31 cellular contexts compared by ENCODE assay signal in genomic region chr16:57732683-57733082, GRCh38. TPM values are rescaled to one million over a fixed set of nuclear protein-coding genes. Genes with fewer than 3 reads are reported as not detected.
A peak's percentile ranks its signal among the peaks of the same experiment; 100 is the strongest.
DNase-seq lines count a peak whose midpoint lies in the region; ATAC-seq and TF ChIP-seq lines count a peak whose summit lies in the region.
"Had no signal": no experiment of that assay in that cellular context is flagged by ENCODE, and none has a peak within 500 bp of the region (broad histone marks: within the 10 kb centered on the region; RNA-seq: fewer than 3 reads in every experiment).

No MANE protein-coding gene starts in this region.

- H3K27me3 Mint-ChIP-seq in activated CD4-positive, alpha-beta T cell treated with anti-CD3 and anti-CD28 coated beads for 36 hours = no peaks in the 10 kb centered on the region
- peaks cover 6% of the 10 kb centered on the region for H3K27me3 Mint-ChIP-seq in CD4-positive, CD25-positive, alpha-beta regulatory T cell
- peaks cover 2% of the 10 kb centered on the region for H3K27me3 Mint-ChIP-seq in activated naive CD8-positive, alpha-beta T cell treated with anti-CD3 and anti-CD28 coated beads, Interleukin-2, amount 50 U/mL, for 24 hours
- H3K27me3 Mint-ChIP-seq in natural killer cell treated with Interleukin-12 subunit alpha and Interleukin-12 subunit beta and Interleukin-15 and Interleukin-18, amount 100 ng/mL, for 72 hours = no peaks in the 10 kb centered on the region
- H3K27me3 Mint-ChIP-seq: stimulated activated naive B cell treated with anti-CD40 and anti-IgM and Interleukin-4, amounts not matched to agents 10 μg/mL and 1 μg/mL and 100 μg/mL, for 72 hours; T-helper 17 cell had no signal

- H3K27me3 ChIP-seq in CD4-positive, CD25-positive, alpha-beta regulatory T cell (ENCODE audit: control insufficient read depth, insufficient read depth, low read length) = no peaks in the 10 kb centered on the region
- no peaks in the 10 kb centered on the region for H3K27me3 ChIP-seq in gastroesophageal sphincter
- H3K27me3 ChIP-seq: body of pancreas, colonic mucosa, heart right ventricle, suprapubic skin had no signal

- no peak for TF ChIP-seq EP300 in gastroesophageal sphincter (IDR thresholded peaks at IDR 0.05)

- peaks cover 20% of the 10 kb centered on the region for H3K4me1 Mint-ChIP-seq in activated CD4-positive, alpha-beta T cell treated with anti-CD3 and anti-CD28 coated beads for 36 hours
- H3K4me1 Mint-ChIP-seq in CD4-positive, CD25-positive, alpha-beta regulatory T cell = peaks cover 0 to 38% (median 15%) of the 10 kb centered on the region in 4 donors
- H3K4me1 Mint-ChIP-seq in activated naive CD8-positive, alpha-beta T cell treated with anti-CD3 and anti-CD28 coated beads, Interleukin-2, amount 50 U/mL, for 24 hours = peaks cover 33% of the 10 kb centered on the region
- H3K4me1 Mint-ChIP-seq in natural killer cell treated with Interleukin-12 subunit alpha and Interleukin-12 subunit beta and Interleukin-15 and Interleukin-18, amount 100 ng/mL, for 72 hours (ENCODE audit: low read depth in 2 of 2) = peaks cover 21 to 30% of the 10 kb centered on the region in 2 donors

- TF ChIP-seq POLR2A in gastroesophageal sphincter (IDR thresholded peaks at IDR 0.05) = no peak

- no peak overlapping the region for H3K27ac Mint-ChIP-seq in activated CD4-positive, alpha-beta T cell treated with anti-CD3 and anti-CD28 coated beads for 36 hours
- H3K27ac Mint-ChIP-seq in CD4-positive, CD25-positive, alpha-beta regulatory T cell = no peak overlapping the region
- no peak overlapping the region for H3K27ac Mint-ChIP-seq in activated naive CD8-positive, alpha-beta T cell treated with anti-CD3 and anti-CD28 coated beads, Interleukin-2, amount 50 U/mL, for 24 hours
- peak overlapping the region in 1 of 2 donors; percentile 67 for H3K27ac Mint-ChIP-seq in natural killer cell treated with Interleukin-12 subunit alpha and Interleukin-12 subunit beta and Interleukin-15 and Interleukin-18, amount 100 ng/mL, for 72 hours
- H3K27ac Mint-ChIP-seq: T-helper 17 cell had no signal

- H3K9me3 ChIP-seq in CD4-positive, CD25-positive, alpha-beta regulatory T cell (ENCODE audit: control insufficient read depth in 2 of 2, low read length in 2 of 2) = no peaks in the 10 kb centered on the region
- H3K9me3 ChIP-seq in gastroesophageal sphincter = no peaks in the 10 kb centered on the region
- H3K9me3 ChIP-seq: body of pancreas, colonic mucosa, suprapubic skin had no signal

- intact Hi-C loops in activated CD4-positive, alpha-beta T cell treated with anti-CD3 and anti-CD28 coated beads for 36 hours (cut with DNase I, micrococcal nuclease) = loop anchor here in 1 of 2 experiments (10.0 kb wide), 1 partner anchor 1308 kb away; the partner anchor contains the start of gene AMFR

- ATAC-seq in activated CD4-positive, alpha-beta T cell treated with anti-CD3 and anti-CD28 coated beads for 36 hours = no peak
- ATAC-seq in CD4-positive, CD25-positive, alpha-beta regulatory T cell (ENCODE audit: low read depth in 2 of 2) = no peak
- ATAC-seq in activated naive CD8-positive, alpha-beta T cell treated with anti-CD3 and anti-CD28 coated beads, Interleukin-2, amount 50 U/mL, for 24 hours = no peak
- no peak for ATAC-seq in natural killer cell treated with Interleukin-12 subunit alpha and Interleukin-12 subunit beta and Interleukin-15 and Interleukin-18, amount 100 ng/mL, for 72 hours
- no peak for ATAC-seq in GM21737 (IDR thresholded peaks at IDR 0.05; ENCODE audit: unreplicated experiment)
- ATAC-seq in gastroesophageal sphincter = no peak
- ATAC-seq: body of pancreas; heart right ventricle; left cardiac atrium; stimulated activated naive B cell treated with anti-CD40 and anti-IgM and Interleukin-4, amounts not matched to agents 10 μg/mL and 1 μg/mL and 100 μg/mL, for 72 hours; T-helper 17 cell had no signal

- POLR2A ChIA-PET in activated CD4-positive, alpha-beta T cell treated with anti-CD3 and anti-CD28 coated beads for 36 hours (lab: Charles Lee) = no interaction called here

- WGBS in gastroesophageal sphincter (ENCODE audit: low coverage in 1 of 2), 2 donors = 0 to 73% methylated on average over 1 to 2 of the region's 2 CpGs

- no peak overlapping the region for H3K4me3 ChIP-seq in CD4-positive, CD25-positive, alpha-beta regulatory T cell (ENCODE audit: low read depth, low read length)
- no peak overlapping the region for H3K4me3 ChIP-seq in gastroesophageal sphincter
- H3K4me3 ChIP-seq: body of pancreas, colonic mucosa, heart right ventricle, suprapubic skin had no signal

- peaks cover 10% of the 10 kb centered on the region for H3K9me3 Mint-ChIP-seq in activated CD4-positive, alpha-beta T cell treated with anti-CD3 and anti-CD28 coated beads for 36 hours (ENCODE audit: low read depth)
- H3K9me3 Mint-ChIP-seq in CD4-positive, CD25-positive, alpha-beta regulatory T cell = peaks cover 0 to 6% (median 0%) of the 10 kb centered on the region in 7 donors
- peaks cover 12% of the 10 kb centered on the region for H3K9me3 Mint-ChIP-seq in activated naive CD8-positive, alpha-beta T cell treated with anti-CD3 and anti-CD28 coated beads, Interleukin-2, amount 50 U/mL, for 24 hours
- H3K9me3 Mint-ChIP-seq in natural killer cell treated with Interleukin-12 subunit alpha and Interleukin-12 subunit beta and Interleukin-15 and Interleukin-18, amount 100 ng/mL, for 72 hours = no peaks in the 10 kb centered on the region

- peaks cover 23% of the 10 kb centered on the region for H3K4me1 ChIP-seq in CD4-positive, CD25-positive, alpha-beta regulatory T cell (ENCODE audit: control insufficient read depth, insufficient read depth, low read length, poor library complexity, severe bottlenecking)
- H3K4me1 ChIP-seq in gastroesophageal sphincter = peaks cover 0 to 25% (median 15%) of the 10 kb centered on the region in 3 donors

- TF ChIP-seq CTCF in gastroesophageal sphincter (IDR thresholded peaks at IDR 0.05) = no peak

- no peak for DNase-seq in activated CD4-positive, alpha-beta T cell treated with anti-CD3 and anti-CD28 coated beads for 36 hours
- no peak for DNase-seq in activated CD4-positive, alpha-beta T cell treated with anti-CD3 and anti-CD28 coated beads for 48 hours
- DNase-seq in CD4-positive, CD25-positive, alpha-beta regulatory T cell = no peak
- DNase-seq in activated naive CD8-positive, alpha-beta T cell treated with anti-CD3 and anti-CD28 coated beads, Interleukin-2, amount 50 U/mL, for 24 hours = no peak
- DNase-seq in natural killer cell treated with Interleukin-12 subunit alpha and Interleukin-12 subunit beta and Interleukin-15 and Interleukin-18, amount 100 ng/mL, for 72 hours (ENCODE audit: low spot score) = no peak
- DNase-seq in NCI-H748 treated with DMSO at 0.1 percent for 48 hours (lab: John Stamatoyannopoulos, UW) = no peak
- DNase-seq: activated CD4-positive, alpha-beta T cell treated with anti-CD3 and anti-CD28 coated beads, Interleukin-2, amount 50 U/mL, for 4 hours; body of pancreas; colonic mucosa; COR-L47; DND-41; effector memory CD4-positive, alpha-beta T cell; heart right ventricle; left cardiac atrium; NCI-H1092; NCI-H187 treated with DMSO at 0.1 percent for 48 hours; NCI-H2227 treated with DMSO at 0.1 percent for 48 hours; NCI-H69; retina; stimulated activated CD4-positive, alpha-beta T cell treated with anti-CD3 and anti-CD28 coated beads, Interleukin-4, amount 100 ng/mL, for 1 hour; stimulated activated naive B cell treated with anti-CD40 and anti-IgM and Interleukin-4, amounts not matched to agents 10 μg/mL and 1 μg/mL and 100 μg/mL, for 72 hours; T-helper 17 cell; WERI-Rb-1 had no signal

- peaks cover 14% of the 10 kb centered on the region for H3K36me3 Mint-ChIP-seq in activated CD4-positive, alpha-beta T cell treated with anti-CD3 and anti-CD28 coated beads for 36 hours (ENCODE audit: low read depth)
- peaks cover 9% of the 10 kb centered on the region for H3K36me3 Mint-ChIP-seq in CD4-positive, CD25-positive, alpha-beta regulatory T cell
- peaks cover 19% of the 10 kb centered on the region for H3K36me3 Mint-ChIP-seq in activated naive CD8-positive, alpha-beta T cell treated with anti-CD3 and anti-CD28 coated beads, Interleukin-2, amount 50 U/mL, for 24 hours (ENCODE audit: low read depth)
- peaks cover 5% of the 10 kb centered on the region for H3K36me3 Mint-ChIP-seq in natural killer cell treated with Interleukin-12 subunit alpha and Interleukin-12 subunit beta and Interleukin-15 and Interleukin-18, amount 100 ng/mL, for 72 hours

- no peak overlapping the region for H3K27ac ChIP-seq in CD4-positive, CD25-positive, alpha-beta regulatory T cell (ENCODE audit: insufficient read depth, low read length, poor library complexity, severe bottlenecking)
- no peak overlapping the region for H3K27ac ChIP-seq in gastroesophageal sphincter
- H3K27ac ChIP-seq: body of pancreas, colonic mucosa, heart right ventricle, suprapubic skin, WERI-Rb-1 had no signal

- no peaks in the 10 kb centered on the region for H3K36me3 ChIP-seq in CD4-positive, CD25-positive, alpha-beta regulatory T cell (ENCODE audit: control insufficient read depth, insufficient read depth, low read length)
- no peaks in the 10 kb centered on the region for H3K36me3 ChIP-seq in gastroesophageal sphincter
- H3K36me3 ChIP-seq: colonic mucosa, suprapubic skin had no signal

- CTCF ChIA-PET in activated CD4-positive, alpha-beta T cell treated with anti-CD3 and anti-CD28 coated beads for 36 hours (lab: Charles Lee) = interaction anchor here (0.8 kb wide), 1 partner anchor 167 kb away, joined by 3 read pairs; no protein-coding TSS in a partner anchor

- H3K4me3 Mint-ChIP-seq in activated CD4-positive, alpha-beta T cell treated with anti-CD3 and anti-CD28 coated beads for 36 hours = peak overlapping the region; percentile 18
- H3K4me3 Mint-ChIP-seq in CD4-positive, CD25-positive, alpha-beta regulatory T cell = peak overlapping the region; percentile 12 to 75 (median 67)
- peak overlapping the region; percentile 30 for H3K4me3 Mint-ChIP-seq in activated naive CD8-positive, alpha-beta T cell treated with anti-CD3 and anti-CD28 coated beads, Interleukin-2, amount 50 U/mL, for 24 hours
- H3K4me3 Mint-ChIP-seq in natural killer cell treated with Interleukin-12 subunit alpha and Interleukin-12 subunit beta and Interleukin-15 and Interleukin-18, amount 100 ng/mL, for 72 hours = peak overlapping the region; percentile 54

RNA-seq across cellular contexts. Expression of gene KATNB1, which starts 2.9 kb away (rescaled TPM):
- 10 to 100 TPM; 28.1 to 29.3 TPM for total RNA-seq in activated CD4-positive, alpha-beta T cell treated with anti-CD3 and anti-CD28 coated beads for 36 hours
- total RNA-seq in CD4-positive, CD25-positive, alpha-beta regulatory T cell = 16.4 TPM
- polyA plus RNA-seq in CD4-positive, CD25-positive, alpha-beta regulatory T cell = 10 to 100 TPM; 12.8 to 20.3 (median 18.7) TPM
- total RNA-seq in natural killer cell treated with Interleukin-12 subunit alpha and Interleukin-12 subunit beta and Interleukin-15 and Interleukin-18, amount 100 ng/mL, for 72 hours = 10 to 100 TPM; 33.7 to 65.3 TPM
- 10 to 100 TPM in 3 of 4 donors, 1 to 10 TPM in 1; 6.4 to 21.5 (median 11.1) TPM for total RNA-seq in gastroesophageal sphincter

RNA-seq across cellular contexts. Expression of gene DRC7, which starts 38.1 kb away (rescaled TPM):
- total RNA-seq in activated CD4-positive, alpha-beta T cell treated with anti-CD3 and anti-CD28 coated beads for 36 hours = under 1 TPM in 1 of 2 experiments, not detected in 1; 0.05 TPM
- not detected for total RNA-seq in CD4-positive, CD25-positive, alpha-beta regulatory T cell
- polyA plus RNA-seq in CD4-positive, CD25-positive, alpha-beta regulatory T cell = not detected
- total RNA-seq in natural killer cell treated with Interleukin-12 subunit alpha and Interleukin-12 subunit beta and Interleukin-15 and Interleukin-18, amount 100 ng/mL, for 72 hours = not detected
- total RNA-seq in gastroesophageal sphincter = under 1 TPM in 1 of 4 donors, not detected in 3; 0.15 TPM
- total RNA-seq: A172, colonic mucosa, left cardiac atrium, osteoblast, RPMI7951, SK-MEL-5, suprapubic skin had no signal
- polyA plus RNA-seq: esophagus, heart right ventricle had no signal
